1 cellular context compared by ENCODE assay signal in genomic region chr3:23519548-23520208, GRCh38.
TF ChIP-seq lines count a peak whose summit lies in the region.

No MANE protein-coding gene starts in this region.

TF ChIP-seq in GM23338, 12 proteins besides CTCF, POLR2A, EP300 and RAD21 (continued from another document):
- TF ChIP-seq ZNF462 (CRISPR knock-in tag; IDR thresholded peaks at IDR 0.05), result no peak
- no peak for TF ChIP-seq ZNF331 (CRISPR knock-in tag; IDR thresholded peaks at IDR 0.05; ENCODE audit: low read depth)
- TF ChIP-seq JUNB (IDR thresholded peaks at IDR 0.05; ENCODE audit: unreplicated experiment), result no peak
- no peak for TF ChIP-seq ETS1 (IDR thresholded peaks at IDR 0.05)
- TF ChIP-seq CREB1 (CRISPR knock-in tag; IDR thresholded peaks at IDR 0.05; ENCODE audit: low read depth), result no peak
